Comparison of ENCODE assay signal across 8 cellular contexts in genomic region chr16:30335598-30336474, GRCh38. TPM values are rescaled to one million over a fixed set of nuclear protein-coding genes. Genes with fewer than 3 reads are reported as not detected.
DNase-seq lines count a peak whose midpoint lies in the region; TF ChIP-seq lines count a peak whose summit lies in the region.

No MANE protein-coding gene starts in this region.

- H3K14ac ChIP-seq in H9 (ENCODE audit: insufficient read depth, low read length), result no peak overlapping the region

- H2BK20ac ChIP-seq in H9 (ENCODE audit: low read depth, low read length, poor library complexity, severe bottlenecking), result no peak overlapping the region

- no peak overlapping the region for H3K4ac ChIP-seq in H9 (ENCODE audit: low read depth, low read length)

- no peaks in the 10 kb centered on the region for H3K23me2 ChIP-seq in H9 (ENCODE audit: insufficient read length, low read depth, low read length, poor library complexity, severe bottlenecking)

- no peak overlapping the region for H4K5ac ChIP-seq in H9 (ENCODE audit: insufficient read length, low read depth, low read length)

- no peak overlapping the region for H3T11ph ChIP-seq in H9 (ENCODE audit: low read length)

- H3K27ac Mint-ChIP-seq in H9, result peak overlapping the region in 1 of 3 experiments; percentile 52; a peak in 1 of 7 replicates
- H3K27ac Mint-ChIP-seq in chondrocyte (ENCODE audit: unreplicated experiment), result peak overlapping the region; percentile 83
- peak overlapping the region; percentile 85 for H3K27ac Mint-ChIP-seq in mesothelial cell of epicardium

- H3K4me3 Mint-ChIP-seq in H9, result peak overlapping the region; percentile 76 to 90
- peak overlapping the region; percentile 72 for H3K4me3 Mint-ChIP-seq in chondrocyte (ENCODE audit: unreplicated experiment)
- peak overlapping the region; percentile 69 for H3K4me3 Mint-ChIP-seq in mesothelial cell of epicardium

- WGBS in H9 (ENCODE audit: extremely low coverage, insufficient read length, low lambda C conversion rate), result no CpG with 5 or more reads among the region's 17 CpGs

- peaks cover 2 to 3% of the 10 kb centered on the region in 2 experiments; a peak in 4 of 5 replicates for H3K9me3 Mint-ChIP-seq in H9
- no peaks in the 10 kb centered on the region for H3K9me3 Mint-ChIP-seq in chondrocyte (ENCODE audit: low read depth)
- no peaks in the 10 kb centered on the region for H3K9me3 Mint-ChIP-seq in mesothelial cell of epicardium

- no peak overlapping the region for H2BK5ac ChIP-seq in H9 (ENCODE audit: insufficient read length, low read length)

- H4K20me1 ChIP-seq in H9 (ENCODE audit: control insufficient read depth, insufficient read depth, insufficient read length) (no peaks in the 10 kb centered on the region), OCI-LY7 (ENCODE audit: insufficient read depth, low read length) (no peaks in the 10 kb centered on the region)

- no peak overlapping the region for H2BK120ac ChIP-seq in H9 (ENCODE audit: low read depth, low read length, poor library complexity, severe bottlenecking)

- H3K18ac ChIP-seq in H9 (ENCODE audit: insufficient read length, low read depth, low read length), result no peak overlapping the region

- H3K56ac ChIP-seq in H9 (ENCODE audit: insufficient read length, low read depth, low read length), result no peak overlapping the region

- H3K9me2 ChIP-seq in OCI-LY7 (ENCODE audit: insufficient read depth, low read length), result no peaks in the 10 kb centered on the region

- no peaks in the 10 kb centered on the region for H3K27me3 Mint-ChIP-seq in H9 (ENCODE audit: low read depth)
- H3K27me3 Mint-ChIP-seq in chondrocyte (ENCODE audit: low read depth), result no peaks in the 10 kb centered on the region
- no peaks in the 10 kb centered on the region for H3K27me3 Mint-ChIP-seq in mesothelial cell of epicardium (ENCODE audit: low read depth)

- peak; percentile 55 for DNase-seq in EL
- DNase-seq in H9, result peak; percentile 31
- DNase-seq in OCI-LY7 (ENCODE audit: low spot score), result no peak
- no peak for DNase-seq in chondrocyte (ENCODE audit: low spot score)
- no peak for DNase-seq in mesothelial cell of epicardium (ENCODE audit: low spot score in 2 of 2, unreplicated experiment in 2 of 2)
- no peak for DNase-seq in ecto neural progenitor cell (ENCODE audit: low spot score)
- DNase-seq in HEK293T (ENCODE audit: extremely low spot score), result no peak
- DNase-seq in HCEC 1CT, result no peak

- no peak overlapping the region for H3K23ac ChIP-seq in H9 (ENCODE audit: insufficient read length, low read depth, low read length)

- H3K4me1 ChIP-seq in H9 (ENCODE audit: insufficient read depth, low read length) (no peaks in the 10 kb centered on the region; the same call in 1 of the 2 replicates), OCI-LY7 (ENCODE audit: insufficient read depth, low read length, poor library complexity, severe bottlenecking) (peaks cover 18% of the 10 kb centered on the region)

- H3K79me1 ChIP-seq in H9 (ENCODE audit: insufficient read depth, low read depth, low read length, poor library complexity, severe bottlenecking), result no peaks in the 10 kb centered on the region

- H3K36me3 ChIP-seq in OCI-LY7 (ENCODE audit: insufficient read depth, low read length), result peaks cover 45% of the 10 kb centered on the region

- H3K4me2 ChIP-seq in H9 (ENCODE audit: insufficient read depth, insufficient read length, low read length), result peak overlapping the region; percentile 25
- H3K4me2 ChIP-seq in OCI-LY7 (ENCODE audit: low read length), result peak overlapping the region; percentile 72

- intact Hi-C loops in OCI-LY7 (cut with micrococcal nuclease; ENCODE audit: unreplicated experiment), result loop anchor here (2.0 kb wide), 1 partner anchor 35 kb away; the partner anchor contains the start of gene TBC1D10B

- no peak overlapping the region for H2BK15ac ChIP-seq in H9 (ENCODE audit: low read depth, low read length)

- CTCF ChIA-PET in OCI-LY7 (lab: Charles Lee; ENCODE audit: unreplicated experiment) (no interaction called here), HEK293T (lab: Yijun Ruan, JAX) (no interaction called here)

- H3K9me3 ChIP-seq in H9 (ENCODE audit: control insufficient read depth, low read depth, low read length) (no peaks in the 10 kb centered on the region), OCI-LY7 (ENCODE audit: low read length) (no peaks in the 10 kb centered on the region)

- peaks cover 0 to 4% (median 2%) of the 10 kb centered on the region in 3 experiments; a peak in 3 of 7 replicates for H3K36me3 Mint-ChIP-seq in H9 (ENCODE audit: insufficient read depth in 1 of 3, low read depth in 3 of 3)
- no peaks in the 10 kb centered on the region for H3K36me3 Mint-ChIP-seq in chondrocyte (ENCODE audit: low read depth)
- H3K36me3 Mint-ChIP-seq in mesothelial cell of epicardium, result no peaks in the 10 kb centered on the region

- H4K91ac ChIP-seq in H9 (ENCODE audit: insufficient read length, low read depth, low read length), result no peak overlapping the region

- H3K27ac ChIP-seq in H9 (ENCODE audit: insufficient read length, low read depth, low read length), result no peak overlapping the region
- peak overlapping the region; percentile 78 for H3K27ac ChIP-seq in OCI-LY7 (ENCODE audit: low read depth, low read length, poor library complexity, severe bottlenecking)

- no peak overlapping the region for H2AK5ac ChIP-seq in H9 (ENCODE audit: insufficient read length, low read length)

- no peak overlapping the region for H3K9ac ChIP-seq in H9 (ENCODE audit: extremely low read depth, insufficient read length, low read length)

- no peak overlapping the region for H2BK12ac ChIP-seq in H9 (ENCODE audit: insufficient read length, low read depth, low read length)

- no peak overlapping the region for H4K8ac ChIP-seq in H9 (replicated peaks; ENCODE audit: insufficient read length, low read depth, low read length)

- no peaks in the 10 kb centered on the region for H3K27me3 ChIP-seq in H9 (ENCODE audit: insufficient read depth, low read length)

- H2AFZ ChIP-seq in H9 (ENCODE audit: low read length) (no peak overlapping the region), OCI-LY7 (ENCODE audit: low read length) (no peak overlapping the region)

- POLR2A ChIA-PET in OCI-LY7 (lab: Charles Lee), result interaction anchor here (0.8 to 1.2 kb wide), 2 partner anchors 19 to 258 kb away, joined by 3 read pairs; partner anchors contain the start of gene CD2BP2
- POLR2A ChIA-PET in HEK293T (lab: Yijun Ruan, JAX), result interaction anchor here (0.6 to 1.5 kb wide), 12 partner anchors 9 to 323 kb away, joined by 3 to 10 read pairs (median 4); partner anchors contain the start of genes CD2BP2, DCTPP1 and ZNF764

- peak overlapping the region; percentile 76 for H3K4me3 ChIP-seq in OCI-LY7 (ENCODE audit: low read depth, low read length, poor library complexity, severe bottlenecking)

- H3K79me2 ChIP-seq in H9 (ENCODE audit: insufficient read depth, low read length) (no peaks in the 10 kb centered on the region; the same call in 1 of the 2 replicates), OCI-LY7 (ENCODE audit: insufficient read depth, low read depth, low read length) (peaks cover 56% of the 10 kb centered on the region)

- TSS peak; percentile 55 for BruUV-seq in OCI-LY7 (replicated peaks; lab: Mats Ljungman, UMichigan)

- H3K4me1 Mint-ChIP-seq in H9 (peaks cover 8 to 16% of the 10 kb centered on the region in 2 experiments), chondrocyte (ENCODE audit: low read depth) (peaks cover 14% of the 10 kb centered on the region), mesothelial cell of epicardium (peaks cover 5% of the 10 kb centered on the region)

- TF ChIP-seq CTCF in H9 (conservative IDR thresholded peaks at IDR 0.05) (no peak), OCI-LY7 (conservative IDR thresholded peaks at IDR 0.05; ENCODE audit: low read length) (no peak), chondrocyte (IDR thresholded peaks at IDR 0.05) (no peak), mesothelial cell of epicardium (IDR thresholded peaks at IDR 0.05; ENCODE audit: unreplicated experiment) (no peak)

TF ChIP-seq in HEK293T, 16 proteins besides CTCF, POLR2A, EP300 and RAD21 (continues in another document):
- TF ChIP-seq ARNT (IDR thresholded peaks at IDR 0.05) (no peak), LEF1 (IDR thresholded peaks at IDR 0.05; ENCODE audit: borderline replicate concordance) (no peak), CTBP1 (IDR thresholded peaks at IDR 0.05; ENCODE audit: borderline replicate concordance) (no peak), PKNOX1 (IDR thresholded peaks at IDR 0.05) (no peak), BHLHE40 (IDR thresholded peaks at IDR 0.05; ENCODE audit: borderline replicate concordance) (no peak), L3MBTL2 (conservative IDR thresholded peaks at IDR 0.05) (no peak), TARDBP (IDR thresholded peaks at IDR 0.05) (no peak), ELF4 (IDR thresholded peaks at IDR 0.05) (no peak)

RNA-seq across cellular contexts. Expression of gene CD2BP2, which starts 19.3 kb away (rescaled TPM):
- total RNA-seq in H9 (2021) (90.1 and 90.2 TPM in 2 replicates), OCI-LY7 (2022) (87.8 and 111 TPM in 2 replicates), chondrocyte (53.2 to 61.0 TPM (median 55.8 TPM) in 3 replicates), mesothelial cell of epicardium (63.7 to 63.9 TPM (median 63.9 TPM) in 3 replicates)
- total RNA-seq in OCI-LY7 (2014; rRNA removed; shearing (Covaris generic)), result 69.2 and 94.7 TPM in 2 replicates

RNA-seq across cellular contexts. Expression of gene TBC1D10B, which starts 34.5 kb away (rescaled TPM):
- 25.6 and 25.8 TPM in 2 replicates for total RNA-seq in H9 (2021)
- total RNA-seq in OCI-LY7 (2014; rRNA removed; shearing (Covaris generic)), result 38.6 and 44.9 TPM in 2 replicates
- total RNA-seq in OCI-LY7 (2022), result 74.8 and 78.6 TPM in 2 replicates
- total RNA-seq in chondrocyte, result 43.3 to 48.6 TPM (median 44.2 TPM) in 3 replicates
- 59.6 to 64.1 TPM (median 64.0 TPM) in 3 replicates for total RNA-seq in mesothelial cell of epicardium

RNA-seq across cellular contexts. Expression of gene MYL11, which starts 38.8 kb away (rescaled TPM):
- total RNA-seq in H9 (2021) (0.70 and 1.4 TPM in 2 replicates), OCI-LY7 (2022) (1.7 and 3.9 TPM in 2 replicates), chondrocyte (0.82 to 2.2 TPM (median 1.4 TPM) in 3 replicates), mesothelial cell of epicardium (1.4 to 4.4 TPM (median 2.8 TPM) in 3 replicates)
- total RNA-seq in OCI-LY7 (2014; rRNA removed; shearing (Covaris generic)), result 3.2 and 3.3 TPM in 2 replicates

RNA-seq across cellular contexts. Expression of gene SEPTIN1, which starts 46.5 kb away (rescaled TPM):
- 1.4 and 2.5 TPM in 2 replicates for total RNA-seq in H9 (2021)
- total RNA-seq in OCI-LY7 (2014; rRNA removed; shearing (Covaris generic)), result 126 and 133 TPM in 2 replicates
- total RNA-seq in OCI-LY7 (2022), result 171 and 181 TPM in 2 replicates
- 0.85 to 1.7 TPM (median 1.3 TPM) in 3 replicates for total RNA-seq in chondrocyte
- 0.86 to 1.6 TPM (median 1.4 TPM) in 3 replicates for total RNA-seq in mesothelial cell of epicardium

RNA-seq across cellular contexts. Expression of gene ZNF48, which starts 59.4 kb away (rescaled TPM):
- 57.3 and 61.2 TPM in 2 replicates for total RNA-seq in H9 (2021)
- total RNA-seq in OCI-LY7 (2014; rRNA removed; shearing (Covaris generic)), result 15.7 and 18.8 TPM in 2 replicates
- total RNA-seq in OCI-LY7 (2022), result 16.4 and 17.3 TPM in 2 replicates
- total RNA-seq in chondrocyte, result 10.6 to 11.8 TPM (median 10.8 TPM) in 3 replicates
- 24.2 to 25.2 TPM (median 24.8 TPM) in 3 replicates for total RNA-seq in mesothelial cell of epicardium

Comparison
In these comparisons a context has a peak if more than half of its experiments do, and no peak if none do; other contexts are left out.
1. DNase-seq: peak in EL (single experiment) and H9 (single experiment); none in OCI-LY7 (single experiment), chondrocyte (single experiment), mesothelial cell of epicardium (0 of 2), ecto neural progenitor cell (single experiment), HEK293T (single experiment) and HCEC 1CT (single experiment).
2. Peak in every context shown above with its lines, with median percentiles within 50 percentile points of each other: H3K4me3 Mint-ChIP-seq.